1 cellular context compared by ENCODE assay signal in the genomic region with DNA sequence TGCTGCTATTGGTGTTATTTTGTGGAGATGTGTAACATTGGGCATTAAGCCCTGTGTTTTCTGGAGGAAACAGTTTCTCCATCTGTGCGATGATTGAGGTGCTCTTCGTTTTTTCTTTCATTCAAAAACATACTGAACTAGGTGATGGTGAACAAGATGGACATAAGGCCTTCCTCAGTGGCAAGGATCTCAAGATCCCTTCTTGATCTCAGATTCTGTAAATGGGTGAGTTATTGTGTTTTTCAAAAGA.
TF ChIP-seq lines count a peak whose summit lies in the region.

No MANE protein-coding gene starts in this region.

TF ChIP-seq in H1, 55 proteins besides CTCF, POLR2A, EP300 and RAD21 (continued from another document):
- TF ChIP-seq CHD7 (IDR thresholded peaks at IDR 0.05; ENCODE audit: insufficient replicate concordance, low read length): no peak
- TF ChIP-seq KDM4A (IDR thresholded peaks at IDR 0.05; ENCODE audit: low read depth, low read length, severe bottlenecking): no peak
- TF ChIP-seq CTBP2 (IDR thresholded peaks at IDR 0.05; ENCODE audit: borderline replicate concordance, insufficient read depth, insufficient read length, low read length): no peak
- TF ChIP-seq EGR1 (IDR thresholded peaks at IDR 0.05; ENCODE audit: borderline replicate concordance, low read depth, low read length): no peak
- TF ChIP-seq NANOG (IDR thresholded peaks at IDR 0.05; ENCODE audit: insufficient read depth, low read depth, low read length, poor library complexity, severe bottlenecking): no peak
- no peak for TF ChIP-seq SIRT6 (IDR thresholded peaks at IDR 0.05; ENCODE audit: low read length)
- TF ChIP-seq HDAC2 (IDR thresholded peaks at IDR 0.05; ENCODE audit: borderline replicate concordance in 1 of 2, low read depth in 2 of 2, low read length in 2 of 2): no peak
- TF ChIP-seq NRF1 (IDR thresholded peaks at IDR 0.05; ENCODE audit: low read depth, low read length): no peak
- TF ChIP-seq, protein P1, sequence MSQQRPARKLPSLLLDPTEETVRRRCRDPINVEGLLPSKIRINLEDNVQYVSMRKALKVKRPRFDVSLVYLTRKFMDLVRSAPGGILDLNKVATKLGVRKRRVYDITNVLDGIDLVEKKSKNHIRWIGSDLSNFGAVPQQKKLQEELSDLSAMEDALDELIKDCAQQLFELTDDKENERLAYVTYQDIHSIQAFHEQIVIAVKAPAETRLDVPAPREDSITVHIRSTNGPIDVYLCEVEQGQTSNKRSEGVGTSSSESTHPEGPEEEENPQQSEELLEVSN (IDR thresholded peaks at IDR 0.05): no peak
- no peak for TF ChIP-seq CBX5 (IDR thresholded peaks at IDR 0.05; ENCODE audit: low read depth, low read length)
- TF ChIP-seq CHD2 (IDR thresholded peaks at IDR 0.05; ENCODE audit: low read length): no peak
- no peak for TF ChIP-seq CBX8 (IDR thresholded peaks at IDR 0.05; ENCODE audit: borderline replicate concordance, low read depth, low read length)
- no peak for TF ChIP-seq POLR2AphosphoS5 (IDR thresholded peaks at IDR 0.05; ENCODE audit: low read depth, low read length)
- no peak for TF ChIP-seq MAX (IDR thresholded peaks at IDR 0.05)
- no peak for TF ChIP-seq HDAC6 (IDR thresholded peaks at IDR 0.05; ENCODE audit: low read depth, low read length)
